In genomic region chr11:116946414-116946813, GRCh38 we compare ENCODE assay signal across 17 cellular contexts.
DNase-seq lines count a peak whose midpoint lies in the region; ATAC-seq and TF ChIP-seq lines count a peak whose summit lies in the region.
"Had no signal": no experiment of that assay in that cellular context is flagged by ENCODE, and none has a peak within 500 bp of the region (broad histone marks: within the 10 kb centered on the region; RNA-seq: fewer than 3 reads in every experiment).

No MANE protein-coding gene starts in this region.

- intact Hi-C loops in dorsolateral prefrontal cortex (cut with DNase I), result no loop called here

- no peak for TF ChIP-seq CTCF in dorsolateral prefrontal cortex (IDR thresholded peaks at IDR 0.05 in 54 of 56, conservative IDR thresholded peaks at IDR 0.05 in 2 of 56; ENCODE audit: low read depth in 1 of 56, partially characterized antibody in 56 of 56)

- peak overlapping the region in 32 of 59 donors; percentile 4 to 75 (median 37) for H3K27ac ChIP-seq in dorsolateral prefrontal cortex
- H3K27ac ChIP-seq: neural progenitor cell had no signal

- peaks cover 15% of the 10 kb centered on the region for H3K4me1 Mint-ChIP-seq in T-helper 17 cell
- H3K4me1 Mint-ChIP-seq: neural progenitor cell had no signal

- H3K4me3 ChIP-seq in dorsolateral prefrontal cortex (no peak overlapping the region), skeletal muscle satellite cell (ENCODE audit: low read length) (no peak overlapping the region)
- H3K4me3 ChIP-seq: neural progenitor cell had no signal

- H3K27ac Mint-ChIP-seq in T-helper 17 cell, result peak overlapping the region; percentile 17
- H3K27ac Mint-ChIP-seq: activated naive CD8-positive, alpha-beta T cell treated with anti-CD3 and anti-CD28 coated beads, Interleukin-2, amount 50 U/mL, for 24 hours; activated T-helper 17 cell treated with anti-CD3 and anti-CD28 coated beads, Interleukin-2, amount 50 U/mL, for 72 hours; neural progenitor cell had no signal

- H3K9me3 ChIP-seq in T-helper 17 cell (ENCODE audit: control insufficient read depth, low read length, poor library complexity, severe bottlenecking) (no peaks in the 10 kb centered on the region), skeletal muscle satellite cell (replicated peaks; ENCODE audit: low read length) (no peaks in the 10 kb centered on the region)

- H3K36me3 Mint-ChIP-seq in T-helper 17 cell (ENCODE audit: low read depth), result peaks cover 15% of the 10 kb centered on the region

- H3K4me1 ChIP-seq in skeletal muscle satellite cell (ENCODE audit: control insufficient read depth, insufficient read depth, low read length), result peaks cover 11% of the 10 kb centered on the region
- H3K4me1 ChIP-seq: neural progenitor cell had no signal

- peak overlapping the region; percentile 38 for H3K4me2 ChIP-seq in skeletal muscle satellite cell (ENCODE audit: low read length)
- H3K4me2 ChIP-seq: neural progenitor cell had no signal

- H3K36me3 ChIP-seq in skeletal muscle satellite cell (ENCODE audit: insufficient read depth, low read length), result peaks cover 7% of the 10 kb centered on the region
- H3K36me3 ChIP-seq: neural progenitor cell had no signal

- H3K27me3 ChIP-seq in dorsolateral prefrontal cortex (no peaks in the 10 kb centered on the region), skeletal muscle satellite cell (ENCODE audit: control insufficient read depth, insufficient read depth, low read length) (no peaks in the 10 kb centered on the region)
- H3K27me3 ChIP-seq: neural progenitor cell had no signal

- peak overlapping the region; percentile 59 for H3K4me3 Mint-ChIP-seq in T-helper 17 cell
- H3K4me3 Mint-ChIP-seq: activated naive CD8-positive, alpha-beta T cell treated with anti-CD3 and anti-CD28 coated beads, Interleukin-2, amount 50 U/mL, for 24 hours; activated T-helper 17 cell treated with anti-CD3 and anti-CD28 coated beads, Interleukin-2, amount 50 U/mL, for 72 hours; neural progenitor cell had no signal

- DNase-seq in HT1080 (ENCODE audit: low read depth), result peak; percentile 42
- no peak for DNase-seq in T-helper 17 cell
- DNase-seq in dorsolateral prefrontal cortex, result no peak
- DNase-seq in DMS 273 treated with DMSO at 0.1 percent for 48 hours (lab: John Stamatoyannopoulos, UW), result no peak
- no peak for DNase-seq in activated gamma-delta T cell (lab: John Stamatoyannopoulos, UW)
- DNase-seq: activated CD4-positive, alpha-beta T cell treated with anti-CD3 and anti-CD28 coated beads, Interleukin-2, amount 50 U/mL, for 4 hours; activated CD8-positive, alpha-beta memory T cell treated with anti-CD3 and anti-CD28 coated beads, Interleukin-2, amount 50 U/mL, for 4 hours; activated naive CD8-positive, alpha-beta T cell treated with anti-CD3 and anti-CD28 coated beads, Interleukin-2, amount 50 U/mL, for 24 hours; foreskin melanocyte; hippocampal formation; left ventricle myocardium superior; NCI-H510A; T-helper 2 cell had no signal

- ATAC-seq in T-helper 17 cell (no peak), HG03378 (IDR thresholded peaks at IDR 0.05; ENCODE audit: unreplicated experiment) (no peak)
- ATAC-seq: activated naive CD8-positive, alpha-beta T cell treated with anti-CD3 and anti-CD28 coated beads, Interleukin-2, amount 50 U/mL, for 24 hours; activated T-helper 17 cell treated with anti-CD3 and anti-CD28 coated beads, Interleukin-2, amount 50 U/mL, for 72 hours; left ventricle myocardium superior had no signal

- no peak overlapping the region for H3K9ac ChIP-seq in skeletal muscle satellite cell (ENCODE audit: low read depth, low read length)
- H3K9ac ChIP-seq: neural progenitor cell had no signal

- no peaks in the 10 kb centered on the region for H3K27me3 Mint-ChIP-seq in T-helper 17 cell
- H3K27me3 Mint-ChIP-seq: activated naive CD8-positive, alpha-beta T cell treated with anti-CD3 and anti-CD28 coated beads, Interleukin-2, amount 50 U/mL, for 24 hours; activated T-helper 17 cell treated with anti-CD3 and anti-CD28 coated beads, Interleukin-2, amount 50 U/mL, for 72 hours had no signal
